ENCODE assay signal across 25 cellular contexts in the genomic region with DNA sequence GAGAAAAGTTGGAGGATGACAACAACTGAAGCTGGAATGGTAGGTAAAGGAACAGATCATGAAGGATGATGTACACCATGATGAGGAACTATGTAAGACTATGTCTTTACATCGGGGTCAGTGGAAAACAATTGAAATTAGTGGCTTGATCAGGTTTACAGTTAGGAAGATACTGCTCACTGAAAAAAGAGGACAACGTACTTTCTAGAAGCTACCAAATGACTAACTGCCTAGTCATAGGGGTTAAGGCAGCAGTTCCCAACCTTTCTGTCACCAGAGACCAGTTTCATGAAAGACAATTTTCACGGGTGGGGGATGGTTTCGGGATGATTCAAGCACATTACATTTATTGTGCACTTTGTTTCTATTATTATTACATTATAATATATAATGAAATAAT.
"Had no signal": no experiment of that assay in that cellular context is flagged by ENCODE, and none has a peak within 500 bp of the region (broad histone marks: within the 10 kb centered on the region; RNA-seq: fewer than 3 reads in every experiment).

No MANE protein-coding gene starts in this region.

- DNase-seq: cortex of kidney; effector memory CD8-positive, alpha-beta T cell; erythroblast; esophagus squamous epithelium; hypothalamus; immature natural killer cell; islet precursor cell; kidney glomerular epithelial cell; left colon; left ventricle myocardium superior; lower lobe of right lung; naive thymus-derived CD8-positive, alpha-beta T cell; nephron progenitor cell; nucleus accumbens; ovary; posterior cingulate gyrus; right lobe of liver; small intestine; stimulated activated CD4-positive, alpha-beta T cell treated with anti-CD3 and anti-CD28 coated beads, Interleukin-15, amount 100 ng/mL, for 24 hours; stimulated activated CD4-positive, alpha-beta T cell treated with anti-CD3 and anti-CD28 coated beads, Interleukin-2, amount 100 ng/mL, for 48 hours; stimulated activated naive CD4-positive, alpha-beta T cell; stimulated activated naive CD8-positive, alpha-beta T cell treated with anti-CD3 and anti-CD28 coated beads, Interleukin-15, amount 100 ng/mL, for 72 hours; transverse colon; upper lobe of right lung; uterus had no signal

- H3K36me3 Mint-ChIP-seq: immature natural killer cell; naive thymus-derived CD8-positive, alpha-beta T cell had no signal

- H3K27ac Mint-ChIP-seq: effector memory CD8-positive, alpha-beta T cell; immature natural killer cell; naive thymus-derived CD8-positive, alpha-beta T cell; nephron progenitor cell had no signal

- H3K4me3 Mint-ChIP-seq: effector memory CD8-positive, alpha-beta T cell; immature natural killer cell; naive thymus-derived CD8-positive, alpha-beta T cell; nephron progenitor cell; stimulated activated naive CD8-positive, alpha-beta T cell treated with anti-CD3 and anti-CD28 coated beads, Interleukin-15, amount 100 ng/mL, for 72 hours had no signal

- ATAC-seq: effector memory CD8-positive, alpha-beta T cell; left colon; left ventricle myocardium superior; lower lobe of right lung; naive thymus-derived CD8-positive, alpha-beta T cell; right lobe of liver; stimulated activated naive CD8-positive, alpha-beta T cell treated with anti-CD3 and anti-CD28 coated beads, Interleukin-15, amount 100 ng/mL, for 72 hours; upper lobe of right lung had no signal

- H3K9me3 Mint-ChIP-seq: effector memory CD8-positive, alpha-beta T cell; immature natural killer cell; naive thymus-derived CD8-positive, alpha-beta T cell; nephron progenitor cell; stimulated activated naive CD8-positive, alpha-beta T cell treated with anti-CD3 and anti-CD28 coated beads, Interleukin-15, amount 100 ng/mL, for 72 hours had no signal
